ENCODE assay signal across 9 cellular contexts in genomic region chr9:73131376-73131775, GRCh38. TPM values are rescaled to one million over a fixed set of nuclear protein-coding genes. Genes with fewer than 3 reads are reported as not detected.
DNase-seq lines count a peak whose midpoint lies in the region; ATAC-seq, FAIRE-seq and TF ChIP-seq lines count a peak whose summit lies in the region.
"Had no signal": no experiment of that assay in that cellular context is flagged by ENCODE, and none has a peak within 500 bp of the region (broad histone marks: within the 10 kb centered on the region; RNA-seq: fewer than 3 reads in every experiment).

No MANE protein-coding gene starts in this region.

- TF ChIP-seq CTCF in SK-N-SH (IDR thresholded peaks at IDR 0.05) (no peak), esophagus squamous epithelium (IDR thresholded peaks at IDR 0.05) (no peak), Caco-2 (IDR thresholded peaks at IDR 0.05; ENCODE audit: insufficient read depth in 1 of 2, low read depth in 1 of 2, low read length in 1 of 2, severe bottlenecking in 1 of 2, unreplicated experiment in 1 of 2) (no peak)

- no peak overlapping the region for H3K4me3 Mint-ChIP-seq in Caco-2 (ENCODE audit: unreplicated experiment)

- H3K4me1 ChIP-seq in SK-N-SH (ENCODE audit: control insufficient read depth in 1 of 2, insufficient read depth in 2 of 2, low read depth in 1 of 2, low read length in 1 of 2) (peaks cover 0 to 18% of the 10 kb centered on the region in 2 experiments; a peak in 2 of 4 replicates), esophagus squamous epithelium (peaks cover 5 to 51% (median 11%) of the 10 kb centered on the region in 3 donors), Caco-2 (no peaks in the 10 kb centered on the region)

- H3K9me2 ChIP-seq in SK-N-SH: no peaks in the 10 kb centered on the region

- no peaks in the 10 kb centered on the region for H3K79me2 ChIP-seq in SK-N-SH (ENCODE audit: insufficient read depth)

- no peak for DNase-seq in H54 (ENCODE audit: insufficient read length, low spot score)
- DNase-seq in SK-N-SH: no peak
- DNase-seq in esophagus squamous epithelium (lab: John Stamatoyannopoulos, UW): no peak
- no peak for DNase-seq in DMS79 treated with DMSO at 0.1 percent for 48 hours (lab: John Stamatoyannopoulos, UW)
- no peak for DNase-seq in Caco-2
- no peak for DNase-seq in T-helper 9 cell
- DNase-seq: NCI-H1417 treated with DMSO at 0.1 percent for 48 hours had no signal

- TF ChIP-seq EP300 in SK-N-SH (IDR thresholded peaks at IDR 0.05; ENCODE audit: borderline replicate concordance in 1 of 2, low read depth in 1 of 2, low read length in 1 of 2): peak in 1 of 2 experiments; percentile 26; a peak in 1 of 4 replicates

- H3K9ac ChIP-seq in SK-N-SH: peak overlapping the region; percentile 73

- peaks cover 25% of the 10 kb centered on the region for H3F3A ChIP-seq in SK-N-SH (replicated peaks; ENCODE audit: insufficient read depth)

- no peak overlapping the region for H3K27ac Mint-ChIP-seq in Caco-2 (ENCODE audit: unreplicated experiment)

- intact Hi-C loops in esophagus squamous epithelium (cut with DNase I) (no loop called here), Caco-2 (cut with micrococcal nuclease; ENCODE audit: unreplicated experiment) (no loop called here)

- no peaks in the 10 kb centered on the region for H3K4me1 Mint-ChIP-seq in Caco-2 (ENCODE audit: low read depth, unreplicated experiment)

- H3K36me3 ChIP-seq in SK-N-SH (replicated peaks in 1 of 2; ENCODE audit: control insufficient read depth in 1 of 2, insufficient read depth in 2 of 2, low read length in 1 of 2): no peaks in the 10 kb centered on the region
- no peaks in the 10 kb centered on the region for H3K36me3 ChIP-seq in esophagus squamous epithelium
- H3K36me3 ChIP-seq in Caco-2 (ENCODE audit: control insufficient read depth, insufficient read depth, low read length): no peaks in the 10 kb centered on the region

- H3K9me3 ChIP-seq in SK-N-SH (no peaks in the 10 kb centered on the region), esophagus squamous epithelium (no peaks in the 10 kb centered on the region), Caco-2 (no peaks in the 10 kb centered on the region)

- BruUV-seq in Caco-2 (replicated peaks; lab: Mats Ljungman, UMichigan): no TSS peak

- H3K27ac ChIP-seq in SK-N-SH (ENCODE audit: low read depth in 2 of 2, low read length in 1 of 2) (peak overlapping the region; percentile 93 to 94; a peak in 3 of 4 replicates), esophagus squamous epithelium (peak overlapping the region; percentile 83 to 91 (median 86)), skin epidermis (peak overlapping the region in 20 of 21 experiments; percentile 49 to 94 (median 82))

- H3K36me3 Mint-ChIP-seq in Caco-2 (ENCODE audit: insufficient read depth, unreplicated experiment): no peaks in the 10 kb centered on the region

- no peaks in the 10 kb centered on the region for H4K20me1 ChIP-seq in SK-N-SH (ENCODE audit: insufficient read depth)

- POLR2A ChIA-PET in SK-N-SH (lab: Yijun Ruan, JAX) (no interaction called here), Caco-2 (lab: Charles Lee) (no interaction called here)

- peak; percentile 75 for FAIRE-seq in H54 (lab: Jason Lieb, UNC)

- H3K9me3 Mint-ChIP-seq in Caco-2 (ENCODE audit: unreplicated experiment): no peaks in the 10 kb centered on the region

- no peaks in the 10 kb centered on the region for H3K27me3 ChIP-seq in SK-N-SH (ENCODE audit: insufficient read depth)
- no peaks in the 10 kb centered on the region for H3K27me3 ChIP-seq in esophagus squamous epithelium
- H3K27me3 ChIP-seq in Caco-2 (replicated peaks; ENCODE audit: control insufficient read depth, insufficient read depth, low read length): no peaks in the 10 kb centered on the region

- H3K4me3 ChIP-seq in SK-N-SH (ENCODE audit: low read depth in 2 of 2, low read length in 1 of 2): peak overlapping the region; percentile 50 to 54; a peak in 3 of 4 replicates
- peak overlapping the region in 1 of 4 donors; percentile 44 for H3K4me3 ChIP-seq in esophagus squamous epithelium
- peak overlapping the region in 1 of 7 experiments; percentile 39 for H3K4me3 ChIP-seq in skin epidermis
- H3K4me3 ChIP-seq in Caco-2 (ENCODE audit: low read depth, low read length): no peak overlapping the region

- CTCF ChIA-PET in SK-N-SH (lab: Yijun Ruan, JAX) (no interaction called here), Caco-2 (lab: Charles Lee) (no interaction called here)

- 17% methylated on average over 1 of the region's 1 CpG for WGBS in SK-N-SH (ENCODE audit: low lambda C conversion rate)
- 57 to 63% methylated on average over 1 of the region's 1 CpG for WGBS in esophagus squamous epithelium, 2 donors

- H2AFZ ChIP-seq in SK-N-SH (ENCODE audit: low read depth): peak overlapping the region; percentile 37

- TF ChIP-seq POLR2A in H54 (IDR thresholded peaks at IDR 0.05; ENCODE audit: low read depth, low read length) (no peak), esophagus squamous epithelium (IDR thresholded peaks at IDR 0.05) (no peak)

- TF ChIP-seq RAD21 in SK-N-SH (IDR thresholded peaks at IDR 0.05; ENCODE audit: low read length): no peak

- H3K27me3 Mint-ChIP-seq in Caco-2 (ENCODE audit: insufficient read depth, unreplicated experiment): no peaks in the 10 kb centered on the region

- no peak for ATAC-seq in HG02852 (IDR thresholded peaks at IDR 0.05; ENCODE audit: unreplicated experiment)

- H3K4me2 ChIP-seq in SK-N-SH: peak overlapping the region; percentile 38

TF ChIP-seq in SK-N-SH, 30 proteins besides CTCF, POLR2A, EP300 and RAD21:
- no peak for TF ChIP-seq SIN3A (IDR thresholded peaks at IDR 0.05; ENCODE audit: borderline replicate concordance, low read depth, low read length)
- TF ChIP-seq PBX3 (IDR thresholded peaks at IDR 0.05): peak; percentile 25; the same call in 1 of the 2 replicates
- TF ChIP-seq JUND (IDR thresholded peaks at IDR 0.05): peak; percentile 43; the same call in 1 of the 2 replicates
- TF ChIP-seq, protein P1, sequence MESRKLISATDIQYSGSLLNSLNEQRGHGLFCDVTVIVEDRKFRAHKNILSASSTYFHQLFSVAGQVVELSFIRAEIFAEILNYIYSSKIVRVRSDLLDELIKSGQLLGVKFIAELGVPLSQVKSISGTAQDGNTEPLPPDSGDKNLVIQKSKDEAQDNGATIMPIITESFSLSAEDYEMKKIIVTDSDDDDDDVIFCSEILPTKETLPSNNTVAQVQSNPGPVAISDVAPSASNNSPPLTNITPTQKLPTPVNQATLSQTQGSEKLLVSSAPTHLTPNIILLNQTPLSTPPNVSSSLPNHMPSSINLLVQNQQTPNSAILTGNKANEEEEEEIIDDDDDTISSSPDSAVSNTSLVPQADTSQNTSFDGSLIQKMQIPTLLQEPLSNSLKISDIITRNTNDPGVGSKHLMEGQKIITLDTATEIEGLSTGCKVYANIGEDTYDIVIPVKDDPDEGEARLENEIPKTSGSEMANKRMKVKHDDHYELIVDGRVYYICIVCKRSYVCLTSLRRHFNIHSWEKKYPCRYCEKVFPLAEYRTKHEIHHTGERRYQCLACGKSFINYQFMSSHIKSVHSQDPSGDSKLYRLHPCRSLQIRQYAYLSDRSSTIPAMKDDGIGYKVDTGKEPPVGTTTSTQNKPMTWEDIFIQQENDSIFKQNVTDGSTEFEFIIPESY (IDR thresholded peaks at IDR 0.05; ENCODE audit: borderline replicate concordance, low read depth): no peak
- peak; percentile 21; the same call in 1 of the 2 replicates for TF ChIP-seq FOSL2 (IDR thresholded peaks at IDR 0.05; ENCODE audit: borderline replicate concordance, low read depth)
- no peak for TF ChIP-seq RXRA (IDR thresholded peaks at IDR 0.05; ENCODE audit: borderline replicate concordance, low read depth)

RNA-seq across cellular contexts. Expression of gene ANXA1, which starts 20.3 kb away (rescaled TPM):
- 443 and 608 TPM in 2 replicates for polyA plus RNA-seq in SK-N-SH (2012; rRNA removed)
- 640 and 748 TPM in 2 replicates for polyA plus RNA-seq in SK-N-SH (2012; cell fraction: cytosol; rRNA removed)
- polyA plus RNA-seq in SK-N-SH (2012; cell fraction: nucleus; rRNA removed): 216 and 495 TPM in 2 replicates
- total RNA-seq in esophagus squamous epithelium (1,000 to 10,000 TPM; 5,313 to 9,451 (median 7,147) TPM), Caco-2 (2022) (8.3 and 12.0 TPM in 2 replicates)

Comparison
In these comparisons a context has a peak if more than half of its experiments do, and no peak if none do; other contexts are left out.
1. RNA of gene ANXA1, which starts 20.3 kb away (total RNA-seq): 5,313 to 9,451 TPM in esophagus squamous epithelium; 8.3 to 12.0 TPM in Caco-2; every median in the first group is over 100 times any median in the second.
2. Peak in every context shown above with its lines, with median percentiles within 50 percentile points of each other: H3K27ac ChIP-seq.